In genomic region chr2:8684885-8685696, GRCh38 we compare ENCODE assay signal across 1 cellular context.
TF ChIP-seq lines count a peak whose summit lies in the region.

No MANE protein-coding gene starts in this region.

TF ChIP-seq in GM12878, 131 proteins besides CTCF, POLR2A, EP300 and RAD21 (continued from another document and continues in another):
- TF ChIP-seq, protein P1, sequence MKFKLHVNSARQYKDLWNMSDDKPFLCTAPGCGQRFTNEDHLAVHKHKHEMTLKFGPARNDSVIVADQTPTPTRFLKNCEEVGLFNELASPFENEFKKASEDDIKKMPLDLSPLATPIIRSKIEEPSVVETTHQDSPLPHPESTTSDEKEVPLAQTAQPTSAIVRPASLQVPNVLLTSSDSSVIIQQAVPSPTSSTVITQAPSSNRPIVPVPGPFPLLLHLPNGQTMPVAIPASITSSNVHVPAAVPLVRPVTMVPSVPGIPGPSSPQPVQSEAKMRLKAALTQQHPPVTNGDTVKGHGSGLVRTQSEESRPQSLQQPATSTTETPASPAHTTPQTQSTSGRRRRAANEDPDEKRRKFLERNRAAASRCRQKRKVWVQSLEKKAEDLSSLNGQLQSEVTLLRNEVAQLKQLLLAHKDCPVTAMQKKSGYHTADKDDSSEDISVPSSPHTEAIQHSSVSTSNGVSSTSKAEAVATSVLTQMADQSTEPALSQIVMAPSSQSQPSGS (IDR thresholded peaks at IDR 0.05; ENCODE audit: low read length), result no peak
- no peak for TF ChIP-seq ZZZ3 (IDR thresholded peaks at IDR 0.05; ENCODE audit: control insufficient read depth, insufficient read length, low read depth)
- TF ChIP-seq ZNF24 (IDR thresholded peaks at IDR 0.05), result no peak
- peak; percentile 45 for TF ChIP-seq SMAD1 (IDR thresholded peaks at IDR 0.05; ENCODE audit: low read depth, partially characterized antibody)
- no peak for TF ChIP-seq MYB (IDR thresholded peaks at IDR 0.05; ENCODE audit: borderline replicate concordance, low read depth, low read length)
- TF ChIP-seq SPI1 (IDR thresholded peaks at IDR 0.05; ENCODE audit: borderline replicate concordance, insufficient read depth, low read depth, low read length), result no peak
- no peak for TF ChIP-seq RBBP5 (conservative IDR thresholded peaks at IDR 0.05)
- TF ChIP-seq, protein P2, sequence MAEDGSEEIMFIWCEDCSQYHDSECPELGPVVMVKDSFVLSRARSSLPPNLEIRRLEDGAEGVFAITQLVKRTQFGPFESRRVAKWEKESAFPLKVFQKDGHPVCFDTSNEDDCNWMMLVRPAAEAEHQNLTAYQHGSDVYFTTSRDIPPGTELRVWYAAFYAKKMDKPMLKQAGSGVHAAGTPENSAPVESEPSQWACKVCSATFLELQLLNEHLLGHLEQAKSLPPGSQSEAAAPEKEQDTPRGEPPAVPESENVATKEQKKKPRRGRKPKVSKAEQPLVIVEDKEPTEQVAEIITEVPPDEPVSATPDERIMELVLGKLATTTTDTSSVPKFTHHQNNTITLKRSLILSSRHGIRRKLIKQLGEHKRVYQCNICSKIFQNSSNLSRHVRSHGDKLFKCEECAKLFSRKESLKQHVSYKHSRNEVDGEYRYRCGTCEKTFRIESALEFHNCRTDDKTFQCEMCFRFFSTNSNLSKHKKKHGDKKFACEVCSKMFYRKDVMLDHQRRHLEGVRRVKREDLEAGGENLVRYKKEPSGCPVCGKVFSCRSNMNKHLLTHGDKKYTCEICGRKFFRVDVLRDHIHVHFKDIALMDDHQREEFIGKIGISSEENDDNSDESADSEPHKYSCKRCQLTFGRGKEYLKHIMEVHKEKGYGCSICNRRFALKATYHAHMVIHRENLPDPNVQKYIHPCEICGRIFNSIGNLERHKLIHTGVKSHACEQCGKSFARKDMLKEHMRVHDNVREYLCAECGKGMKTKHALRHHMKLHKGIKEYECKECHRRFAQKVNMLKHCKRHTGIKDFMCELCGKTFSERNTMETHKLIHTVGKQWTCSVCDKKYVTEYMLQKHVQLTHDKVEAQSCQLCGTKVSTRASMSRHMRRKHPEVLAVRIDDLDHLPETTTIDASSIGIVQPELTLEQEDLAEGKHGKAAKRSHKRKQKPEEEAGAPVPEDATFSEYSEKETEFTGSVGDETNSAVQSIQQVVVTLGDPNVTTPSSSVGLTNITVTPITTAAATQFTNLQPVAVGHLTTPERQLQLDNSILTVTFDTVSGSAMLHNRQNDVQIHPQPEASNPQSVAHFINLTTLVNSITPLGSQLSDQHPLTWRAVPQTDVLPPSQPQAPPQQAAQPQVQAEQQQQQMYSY (CRISPR knock-in tag; IDR thresholded peaks at IDR 0.05), result peak; percentile 79; the same call in 1 of the 2 replicates
- TF ChIP-seq CBFB (IDR thresholded peaks at IDR 0.05; ENCODE audit: low read depth), result no peak
- TF ChIP-seq IRF3 (IDR thresholded peaks at IDR 0.05), result no peak
- peak; percentile 56; the same call in 1 of the 2 replicates for TF ChIP-seq NBN (IDR thresholded peaks at IDR 0.05)
- TF ChIP-seq TCF3 (IDR thresholded peaks at IDR 0.05; ENCODE audit: borderline replicate concordance, insufficient read depth, low read depth, low read length), result no peak
- no peak for TF ChIP-seq ESRRA (IDR thresholded peaks at IDR 0.05; ENCODE audit: low read length)
- TF ChIP-seq E2F4 (IDR thresholded peaks at IDR 0.05; ENCODE audit: low read depth, low read length), result no peak
- no peak for TF ChIP-seq SRF (IDR thresholded peaks at IDR 0.05; ENCODE audit: low read depth in 2 of 2, low read length in 2 of 2)
- TF ChIP-seq ZNF384 (IDR thresholded peaks at IDR 0.05; ENCODE audit: borderline replicate concordance, low read depth, low read length), result no peak
- no peak for TF ChIP-seq MTA3 (IDR thresholded peaks at IDR 0.05; ENCODE audit: borderline replicate concordance, low read length)
- TF ChIP-seq JUNB (IDR thresholded peaks at IDR 0.05), result no peak
- TF ChIP-seq ASH2L (IDR thresholded peaks at IDR 0.05; ENCODE audit: borderline replicate concordance, low read depth), result no peak
- TF ChIP-seq BHLHE40 (IDR thresholded peaks at IDR 0.05; ENCODE audit: borderline replicate concordance in 1 of 2, low read depth in 2 of 2, low read length in 1 of 2), result peak in 1 of 2 experiments; percentile 56; a peak in 1 of 4 replicates
- TF ChIP-seq ZNF207 (IDR thresholded peaks at IDR 0.05; ENCODE audit: borderline replicate concordance), result no peak
- TF ChIP-seq JUND (IDR thresholded peaks at IDR 0.05; ENCODE audit: low read depth, low read length), result no peak
- TF ChIP-seq, protein P3, sequence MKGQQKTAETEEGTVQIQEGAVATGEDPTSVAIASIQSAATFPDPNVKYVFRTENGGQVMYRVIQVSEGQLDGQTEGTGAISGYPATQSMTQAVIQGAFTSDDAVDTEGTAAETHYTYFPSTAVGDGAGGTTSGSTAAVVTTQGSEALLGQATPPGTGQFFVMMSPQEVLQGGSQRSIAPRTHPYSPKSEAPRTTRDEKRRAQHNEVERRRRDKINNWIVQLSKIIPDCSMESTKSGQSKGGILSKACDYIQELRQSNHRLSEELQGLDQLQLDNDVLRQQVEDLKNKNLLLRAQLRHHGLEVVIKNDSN (IDR thresholded peaks at IDR 0.05; ENCODE audit: borderline replicate concordance, extremely low read length, insufficient read depth, low read depth, low read length), result peak; percentile 50
- TF ChIP-seq POLR2AphosphoS2 (IDR thresholded peaks at IDR 0.05; ENCODE audit: low read depth, low read length), result peak; percentile 64; the same call in 1 of the 2 replicates
- 0 out of 2 replicates have a peak, but pooled peaks have one; percentile 38 for TF ChIP-seq RAD51 (IDR thresholded peaks at IDR 0.05)
- no peak for TF ChIP-seq SUPT20H (IDR thresholded peaks at IDR 0.05; ENCODE audit: borderline replicate concordance, control insufficient read depth, low read depth, low read length)
- no peak for TF ChIP-seq SIX5 (IDR thresholded peaks at IDR 0.05; ENCODE audit: low read depth, low read length, severe bottlenecking)
- TF ChIP-seq HDAC6 (IDR thresholded peaks at IDR 0.05; ENCODE audit: unreplicated experiment), result no peak
- TF ChIP-seq RELA (IDR thresholded peaks at IDR 0.05; ENCODE audit: borderline replicate concordance, partially characterized antibody), result no peak
- peak in 1 of 2 experiments; percentile 62; a peak in 2 of 4 replicates for TF ChIP-seq IKZF2 (IDR thresholded peaks at IDR 0.05)
- no peak for TF ChIP-seq NFXL1 (IDR thresholded peaks at IDR 0.05; ENCODE audit: borderline replicate concordance)
- no peak for TF ChIP-seq FOXK2 (IDR thresholded peaks at IDR 0.05)
- no peak for TF ChIP-seq STAT1 (conservative IDR thresholded peaks at IDR 0.05)
- TF ChIP-seq E2F8 (IDR thresholded peaks at IDR 0.05; ENCODE audit: low read depth, partially characterized antibody), result no peak
- no peak for TF ChIP-seq ZNF622 (IDR thresholded peaks at IDR 0.05)
- no peak for TF ChIP-seq NR2C1 (IDR thresholded peaks at IDR 0.05)
- no peak for TF ChIP-seq CBX3 (IDR thresholded peaks at IDR 0.05; ENCODE audit: borderline replicate concordance, low read depth)
- no peak for TF ChIP-seq MTA2 (IDR thresholded peaks at IDR 0.05; ENCODE audit: low read depth)
- no peak; the same call in 1 of the 2 replicates for TF ChIP-seq EED (IDR thresholded peaks at IDR 0.05; ENCODE audit: low read depth)
- TF ChIP-seq RFX5 (IDR thresholded peaks at IDR 0.05; ENCODE audit: low read depth, low read length), result no peak
- TF ChIP-seq SP1 (IDR thresholded peaks at IDR 0.05; ENCODE audit: low read depth, low read length), result no peak
- no peak; the same call in 1 of the 2 replicates for TF ChIP-seq HCFC1 (IDR thresholded peaks at IDR 0.05; ENCODE audit: low read length)
- peak; percentile 74 for TF ChIP-seq SUZ12 (IDR thresholded peaks at IDR 0.05; ENCODE audit: unreplicated experiment)
- no peak for TF ChIP-seq ZNF592 (IDR thresholded peaks at IDR 0.05)
- no peak for TF ChIP-seq STAT3 (IDR thresholded peaks at IDR 0.05; ENCODE audit: low read depth, low read length)
- TF ChIP-seq HDGF (IDR thresholded peaks at IDR 0.05), result 0 out of 2 replicates have a peak, but pooled peaks have one; percentile 26
- TF ChIP-seq TCF7 (IDR thresholded peaks at IDR 0.05; ENCODE audit: borderline replicate concordance), result no peak
- peak; percentile 86; the same call in 1 of the 2 replicates for TF ChIP-seq BACH1 (IDR thresholded peaks at IDR 0.05; ENCODE audit: borderline replicate concordance)
- no peak for TF ChIP-seq BCLAF1 (IDR thresholded peaks at IDR 0.05)
- no peak for TF ChIP-seq CHD4 (IDR thresholded peaks at IDR 0.05)
